8 cellular contexts compared by ENCODE assay signal in the genomic region with DNA sequence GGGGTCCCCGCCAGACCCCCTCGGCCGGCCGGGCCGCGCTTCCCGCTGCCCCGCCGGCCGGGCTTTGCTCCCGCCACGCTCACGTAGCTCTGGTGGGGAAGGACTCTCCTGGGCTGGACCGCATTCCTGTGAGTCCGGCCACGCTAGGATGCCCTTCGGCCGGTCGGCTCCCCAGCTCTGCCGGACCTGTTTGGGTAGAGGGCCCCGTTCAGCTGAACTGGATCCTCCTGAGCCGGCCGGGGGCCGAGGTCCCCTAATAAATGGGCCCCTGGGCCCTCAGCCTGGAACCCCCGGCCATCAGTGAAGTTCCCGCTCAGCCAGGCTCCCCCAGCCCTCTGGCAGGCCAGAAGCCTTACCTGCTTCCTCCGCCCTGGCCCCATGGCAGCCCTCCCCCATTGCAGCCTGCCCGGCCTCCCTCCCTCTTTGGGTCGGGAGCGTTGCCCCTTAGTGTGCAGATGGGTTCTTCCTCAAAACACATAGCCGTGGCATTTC. TPM values are rescaled to one million over a fixed set of nuclear protein-coding genes. Genes with fewer than 3 reads are reported as not detected.
A peak's percentile ranks its signal among the peaks of the same experiment; 100 is the strongest.
DNase-seq lines count a peak whose midpoint lies in the region; ATAC-seq and TF ChIP-seq lines count a peak whose summit lies in the region.

No MANE protein-coding gene starts in this region.

- H3K4me3 ChIP-seq in GM12865 (ENCODE audit: low read depth, low read length): peak overlapping the region; percentile 91
- H3K4me3 ChIP-seq in OCI-LY3 (ENCODE audit: low read length): peak overlapping the region; percentile 93

- ATAC-seq in HG02588 (IDR thresholded peaks at IDR 0.05; ENCODE audit: unreplicated experiment): peak; percentile 32

- peak overlapping the region; percentile 22 for H3K27ac ChIP-seq in OCI-LY3 (ENCODE audit: low read length)

- H3K4me1 ChIP-seq in OCI-LY3 (ENCODE audit: low read length): peaks cover 13% of the 10 kb centered on the region

- peak overlapping the region; percentile 60 to 95 (median 92) for H3K27ac Mint-ChIP-seq in brain
- H3K27ac Mint-ChIP-seq in immature natural killer cell: peak overlapping the region; percentile 81 to 84 (median 82)

- H2AFZ ChIP-seq in OCI-LY3 (ENCODE audit: low read depth, low read length): no peak overlapping the region

- peak overlapping the region; percentile 87 for H3K9ac ChIP-seq in OCI-LY3 (ENCODE audit: low read length)

- peak overlapping the region; percentile 86 to 96 (median 88) for H3K4me3 Mint-ChIP-seq in brain
- H3K4me3 Mint-ChIP-seq in immature natural killer cell: peak overlapping the region; percentile 86 to 92 (median 89)

- TF ChIP-seq CTCF in GM12865 (IDR thresholded peaks at IDR 0.05; ENCODE audit: insufficient read depth, low read depth, low read length, missing control alignments) (no peak), OCI-LY3 (IDR thresholded peaks at IDR 0.05; ENCODE audit: low read depth, low read length) (no peak), brain (conservative IDR thresholded peaks at IDR 0.05) (no peak)

- H3K9me3 Mint-ChIP-seq in brain (no peaks in the 10 kb centered on the region), immature natural killer cell (no peaks in the 10 kb centered on the region)

- H3K4me2 ChIP-seq in OCI-LY3 (ENCODE audit: low read length): peak overlapping the region; percentile 89

- H3K36me3 Mint-ChIP-seq in brain (peaks cover 25% of the 10 kb centered on the region), immature natural killer cell (peaks cover 5 to 13% (median 5%) of the 10 kb centered on the region in 3 donors)

- no peaks in the 10 kb centered on the region for H3K27me3 ChIP-seq in OCI-LY3 (ENCODE audit: low read depth, low read length)

- peak; percentile 37 for DNase-seq in GM12865 (ENCODE audit: low read depth)
- DNase-seq in immature natural killer cell: peak in 1 of 3 donors; percentile 17
- DNase-seq in stimulated activated CD4-positive, alpha-beta T cell treated with anti-CD3 and anti-CD28 coated beads, Interleukin-4, amount 100 ng/mL, for 24 hours: peak; percentile 22
- DNase-seq in SW 1271 (lab: John Stamatoyannopoulos, UW): no peak
- no peak for DNase-seq in NK-92 (lab: John Stamatoyannopoulos, UW; ENCODE audit: unreplicated experiment)

- H3K36me3 ChIP-seq in OCI-LY3 (replicated peaks; ENCODE audit: low read depth, low read length): peaks cover 15% of the 10 kb centered on the region

- peaks cover 47% of the 10 kb centered on the region for H3K4me1 Mint-ChIP-seq in brain
- H3K4me1 Mint-ChIP-seq in immature natural killer cell: peaks cover 32 to 35% of the 10 kb centered on the region in 2 donors

- H3K9me3 ChIP-seq in OCI-LY3 (ENCODE audit: insufficient read depth, low read length): no peaks in the 10 kb centered on the region

- peaks cover 19% of the 10 kb centered on the region for H3K79me2 ChIP-seq in OCI-LY3 (ENCODE audit: low read length)

- peaks cover 4% of the 10 kb centered on the region for H3K27me3 Mint-ChIP-seq in brain
- H3K27me3 Mint-ChIP-seq in immature natural killer cell (ENCODE audit: low read depth in 3 of 3): no peaks in the 10 kb centered on the region

- H4K20me1 ChIP-seq in OCI-LY3 (ENCODE audit: insufficient read depth, low read length): 0 out of 2 replicates have a peak, but pooled peaks cover 5% of the 10 kb centered on the region

RNA-seq across cellular contexts. Expression of a gene that starts 0.6 kb away (rescaled TPM):
- polyA plus RNA-seq in brain (ENCODE audit: insufficient read depth, low read depth, low replicate concordance) (27.8 TPM), immature natural killer cell (1 to 10 TPM; 5.1 to 6.2 (median 5.8) TPM)

RNA-seq across cellular contexts. Expression of a gene that starts 14.8 kb away (rescaled TPM):
- polyA plus RNA-seq in brain (ENCODE audit: insufficient read depth, low read depth, low replicate concordance): 28.2 TPM
- polyA plus RNA-seq in immature natural killer cell: 10 to 100 TPM; 27.1 to 48.3 (median 40.8) TPM

RNA-seq across cellular contexts. Expression of a gene that starts 23.9 kb away (rescaled TPM):
- 56.5 TPM for polyA plus RNA-seq in brain (ENCODE audit: insufficient read depth, low read depth, low replicate concordance)
- 100 to 1,000 TPM in 1 of 3 donors, 10 to 100 TPM in 2; 77.7 to 109 (median 81.6) TPM for polyA plus RNA-seq in immature natural killer cell

Comparison
In these comparisons a context has a peak if more than half of its experiments do, and no peak if none do; other contexts are left out.
1. DNase-seq: peak in GM12865 (single experiment) and stimulated activated CD4-positive, alpha-beta T cell treated with anti-CD3 and anti-CD28 coated beads, Interleukin-4, amount 100 ng/mL, for 24 hours (single experiment); none in SW 1271 (0 of 2) and NK-92 (single experiment).